Comparison of ENCODE assay signal across 20 cellular contexts in genomic region chr9:137110147-137110910, GRCh38. TPM values are rescaled to one million over a fixed set of nuclear protein-coding genes. Genes with fewer than 3 reads are reported as not detected.
"Had no signal": no experiment of that assay in that cellular context is flagged by ENCODE, and none has a peak within 500 bp of the region (broad histone marks: within the 10 kb centered on the region; RNA-seq: fewer than 3 reads in every experiment).

No MANE protein-coding gene starts in this region.

- H3K27ac ChIP-seq: gastroesophageal sphincter, left ventricle myocardium inferior, upper lobe of left lung had no signal

- H3K27ac Mint-ChIP-seq: activated B cell treated with CpG ODN at 0.5 μM for 24 hours; activated CD4-positive, alpha-beta T cell treated with anti-CD3 and anti-CD28 coated beads for 36 hours; activated naive CD4-positive, alpha-beta T cell treated with anti-CD3 and anti-CD28 coated beads, Interleukin-2, amount 10 ng/mL, durations not matched to agents 7 days and 5 days; activated T-cell treated with anti-CD3 and anti-CD28 coated beads, Interleukin-2, amount 50 U/mL, for 72 hours; endodermal cell; nephron progenitor cell; T-helper 1 cell treated with Interleukin-12 subunit alpha and Interleukin-12 subunit beta and Interleukin-4 antibody, amounts not matched to agents 30 μg/mL and 1 μg/mL, for 36 hours had no signal

- H3K27me3 Mint-ChIP-seq: activated B cell treated with CpG ODN at 0.5 μM for 24 hours; activated CD4-positive, alpha-beta T cell treated with anti-CD3 and anti-CD28 coated beads for 36 hours; activated naive CD4-positive, alpha-beta T cell treated with anti-CD3 and anti-CD28 coated beads, Interleukin-2, amount 10 ng/mL, durations not matched to agents 7 days and 5 days had no signal

- ATAC-seq: activated CD4-positive, alpha-beta T cell treated with anti-CD3 and anti-CD28 coated beads for 36 hours; activated T-cell treated with anti-CD3 and anti-CD28 coated beads, Interleukin-2, amount 50 U/mL, for 72 hours; gastroesophageal sphincter had no signal

- H3K9me3 ChIP-seq: gastroesophageal sphincter, left ventricle myocardium inferior, upper lobe of left lung had no signal

- H3K4me3 ChIP-seq: gastroesophageal sphincter, left ventricle myocardium inferior, upper lobe of left lung had no signal

- DNase-seq: activated B cell treated with CpG ODN at 0.5 μM for 24 hours; activated CD4-positive, alpha-beta T cell treated with anti-CD3 and anti-CD28 coated beads for 36 hours; activated CD4-positive, alpha-beta T cell treated with anti-CD3 and anti-CD28 coated beads, Interleukin-2, amount 50 U/mL, for 48 hours; activated effector memory CD4-positive, alpha-beta T cell treated with anti-CD3 and anti-CD28 coated beads, Interleukin-2, amount 50 U/mL, for 16 hours; activated naive CD4-positive, alpha-beta T cell treated with anti-CD3 and anti-CD28 coated beads, Interleukin-2, amount 10 ng/mL, durations not matched to agents 7 days and 5 days; activated T-cell treated with anti-CD3 and anti-CD28 coated beads, Interleukin-2, amount 50 U/mL, for 72 hours; cortex of kidney; endodermal cell; head of caudate nucleus; hypothalamus; left ventricle myocardium inferior; nephron progenitor cell; stimulated activated CD4-positive, alpha-beta T cell treated with anti-CD3 and anti-CD28 coated beads, Interleukin-2, amount 100 ng/mL, for 48 hours; stimulated activated naive CD4-positive, alpha-beta T cell treated with Interleukin-2 at 50 U/mL for 16 hours; T1000 had no signal

- H3K27me3 ChIP-seq: gastroesophageal sphincter, upper lobe of left lung had no signal

- H3K4me3 Mint-ChIP-seq: activated B cell treated with CpG ODN at 0.5 μM for 24 hours; activated CD4-positive, alpha-beta T cell treated with anti-CD3 and anti-CD28 coated beads for 36 hours; activated naive CD4-positive, alpha-beta T cell treated with anti-CD3 and anti-CD28 coated beads, Interleukin-2, amount 10 ng/mL, durations not matched to agents 7 days and 5 days; endodermal cell; nephron progenitor cell; T-helper 1 cell treated with Interleukin-12 subunit alpha and Interleukin-12 subunit beta and Interleukin-4 antibody, amounts not matched to agents 30 μg/mL and 1 μg/mL, for 36 hours had no signal

- H3K4me1 Mint-ChIP-seq: endodermal cell, nephron progenitor cell had no signal

- H3K9me3 Mint-ChIP-seq: activated B cell treated with CpG ODN at 0.5 μM for 24 hours; activated naive CD4-positive, alpha-beta T cell treated with anti-CD3 and anti-CD28 coated beads, Interleukin-2, amount 10 ng/mL, durations not matched to agents 7 days and 5 days; activated T-cell treated with anti-CD3 and anti-CD28 coated beads, Interleukin-2, amount 50 U/mL, for 72 hours; endodermal cell; nephron progenitor cell; T-helper 1 cell treated with Interleukin-12 subunit alpha and Interleukin-12 subunit beta and Interleukin-4 antibody, amounts not matched to agents 30 μg/mL and 1 μg/mL, for 36 hours had no signal

RNA-seq across cellular contexts. Expression of gene GRIN1, which starts 28.6 kb away (rescaled TPM):
- total RNA-seq: left ventricle myocardium inferior, omental fat pad, posterior vena cava had no signal
